ENCODE assay signal across 6 cellular contexts in genomic region chr18:69987870-69988269, GRCh38.
"Had no signal": no experiment of that assay in that cellular context is flagged by ENCODE, and none has a peak within 500 bp of the region (broad histone marks: within the 10 kb centered on the region; RNA-seq: fewer than 3 reads in every experiment).

No MANE protein-coding gene starts in this region.

- DNase-seq: GDM1, GF-D8 had no signal

- FAIRE-seq: G401.6, GM12891, GM12892, GM18507 had no signal
